8 cellular contexts compared by ENCODE assay signal in the genomic region with DNA sequence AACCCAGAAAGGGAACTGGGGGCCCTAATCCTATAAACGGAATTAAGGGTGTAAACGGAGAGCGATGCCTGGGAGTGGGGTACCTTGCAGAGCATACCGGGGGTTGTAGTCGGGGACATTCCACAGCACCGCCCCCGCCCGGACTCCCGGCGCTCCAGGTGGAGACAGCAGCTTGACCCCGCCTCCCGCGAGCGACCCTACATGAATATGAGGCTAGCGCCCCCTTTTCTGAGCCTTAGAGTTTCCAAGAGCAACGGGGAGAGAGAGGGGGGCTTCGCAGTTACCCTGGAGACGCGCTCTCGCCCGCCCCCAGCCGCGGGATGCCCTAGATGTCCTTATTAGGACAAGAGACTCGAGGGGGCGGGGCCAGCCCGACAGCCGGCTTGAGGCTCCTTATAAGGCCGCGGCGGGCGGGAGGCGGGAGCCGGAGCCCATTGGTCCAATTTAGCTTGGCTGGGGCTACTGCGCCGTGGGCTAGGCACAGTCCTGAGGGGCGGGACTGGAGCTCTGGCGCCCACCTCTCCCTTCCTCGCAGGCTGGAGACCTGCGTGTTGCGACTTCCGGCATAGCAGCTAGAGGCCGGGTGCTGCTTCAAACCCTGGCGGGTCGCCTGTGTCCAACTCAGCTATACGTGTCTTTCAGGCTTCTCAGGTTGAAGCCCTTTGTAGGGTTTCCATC. TPM values are rescaled to one million over a fixed set of nuclear protein-coding genes. Genes with fewer than 3 reads are reported as not detected.
DNase-seq lines count a peak whose midpoint lies in the region; ATAC-seq and TF ChIP-seq lines count a peak whose summit lies in the region.

No MANE protein-coding gene starts in this region.

- POLR2A ChIA-PET in BJ (lab: Charles Lee), result interaction anchor here (0.5 to 1.2 kb wide), 7 partner anchors 12 to 585 kb away, joined by 3 to 16 read pairs (median 5); a partner anchor contains a TSS

- peak overlapping the region; percentile 79 to 82 for H3K9ac ChIP-seq in colonic mucosa (ENCODE audit: low read depth in 2 of 2, low read length in 2 of 2)

- DNase-seq in BJ (ENCODE audit: low read depth), result peak; percentile 87
- peak; percentile 80 for DNase-seq in NCI-H524 treated with DMSO at 0.1 percent for 48 hours (lab: John Stamatoyannopoulos, UW)
- DNase-seq in activated CD4-positive, alpha-beta T cell treated with anti-CD3 and anti-CD28 coated beads for 48 hours, result peak; percentile 99
- DNase-seq in colonic mucosa, result peak; percentile 99
- DNase-seq in stimulated activated CD4-positive, alpha-beta T cell treated with anti-CD3 and anti-CD28 coated beads, Interleukin-1b, Interleukin-23, amount 100 ng/mL, for 24 hours (ENCODE audit: low read depth in 4 of 4, low spot score in 1 of 4), result peak; percentile 91 to 100 (median 94)

- CTCF ChIA-PET in BJ (lab: Yijun Ruan, JAX), result interaction anchor here (0.8 to 4.5 kb wide), 22 partner anchors 9 to 261 kb away, joined by 3 to 70 read pairs (median 5); a partner anchor contains a TSS

- H3K4me3 ChIP-seq in BJ (ENCODE audit: low read depth, low read length) (peak overlapping the region; percentile 93), colonic mucosa (peak overlapping the region; percentile 92)

- H3K27me3 ChIP-seq in BJ (ENCODE audit: control insufficient read depth, insufficient read depth, low read length) (no peaks in the 10 kb centered on the region), colonic mucosa (no peaks in the 10 kb centered on the region), layer of hippocampus (ENCODE audit: control insufficient read depth, insufficient read depth, low read length) (no peaks in the 10 kb centered on the region)

- TF ChIP-seq CTCF in BJ (IDR thresholded peaks at IDR 0.05; ENCODE audit: insufficient read depth, low read depth, low read length), result peak; percentile 17; the same call in 1 of the 2 replicates
- no peak for TF ChIP-seq CTCF in colonic mucosa (IDR thresholded peaks at IDR 0.05)

- H3K36me3 ChIP-seq in BJ (ENCODE audit: control insufficient read depth, insufficient read depth, low read length) (peaks cover 35% of the 10 kb centered on the region), colonic mucosa (peaks cover 18% of the 10 kb centered on the region)

- intact Hi-C loops in colonic mucosa (cut with DNase I), result no loop called here

- H3K9me3 ChIP-seq in colonic mucosa, result no peaks in the 10 kb centered on the region

- peaks cover 31% of the 10 kb centered on the region for H3K4me1 ChIP-seq in colonic mucosa

- ATAC-seq in GM19324 (IDR thresholded peaks at IDR 0.05; ENCODE audit: low FRiP score, unreplicated experiment), result peak; percentile 53
- peak; percentile 42 for ATAC-seq in HG03460 (IDR thresholded peaks at IDR 0.05; ENCODE audit: unreplicated experiment)

- H3K27ac ChIP-seq in colonic mucosa (peak overlapping the region; percentile 100), layer of hippocampus (ENCODE audit: low read depth, low read length) (peak overlapping the region; percentile 96)

RNA-seq across cellular contexts. Expression of a gene that starts 1.0 kb away (rescaled TPM):
- polyA plus RNA-seq in BJ (2011; rRNA removed), result 31.1 and 63.8 TPM in 2 replicates
- 30.8 and 32.9 TPM in 2 replicates for polyA minus RNA-seq in BJ (2011; rRNA and poly(A)+ RNA removed)
- total RNA-seq in colonic mucosa, result 10 to 100 TPM; 47.2 to 62.5 TPM

RNA-seq across cellular contexts. Expression of a gene that starts 1.3 kb away (rescaled TPM):
- 1,912 and 2,736 TPM in 2 replicates for polyA plus RNA-seq in BJ (2011; rRNA removed)
- 1,413 and 1,917 TPM in 2 replicates for polyA minus RNA-seq in BJ (2011; rRNA and poly(A)+ RNA removed)
- 1,000 to 10,000 TPM; 1,832 to 1,932 TPM for total RNA-seq in colonic mucosa

RNA-seq across cellular contexts. Expression of a gene that starts 13.3 kb away (rescaled TPM):
- 258 and 497 TPM in 2 replicates for polyA plus RNA-seq in BJ (2011; rRNA removed)
- 129 and 140 TPM in 2 replicates for polyA minus RNA-seq in BJ (2011; rRNA and poly(A)+ RNA removed)
- total RNA-seq in colonic mucosa, result 10 to 100 TPM in 1 of 2 donors, 1 to 10 TPM in 1; 9.6 to 22.5 TPM

RNA-seq across cellular contexts. Expression of a gene that starts 20.4 kb away (rescaled TPM):
- 0.15 and 0.21 TPM in 2 replicates for polyA plus RNA-seq in BJ (2011; rRNA removed)
- polyA minus RNA-seq in BJ (2011; rRNA and poly(A)+ RNA removed), result not detected in 2 replicates
- 1 to 10 TPM; 1.2 TPM for total RNA-seq in colonic mucosa

RNA-seq across cellular contexts. Expression of a gene that starts 25.5 kb away (rescaled TPM):
- 0.13 and 0.22 TPM in 2 replicates for polyA plus RNA-seq in BJ (2011; rRNA removed)
- polyA minus RNA-seq in BJ (2011; rRNA and poly(A)+ RNA removed), result 0.19 and 0.36 TPM in 2 replicates
- total RNA-seq in colonic mucosa, result 1 to 10 TPM; 1.6 to 1.9 TPM

Comparison
In these comparisons a context has a peak if more than half of its experiments do, and no peak if none do; other contexts are left out.
1. Peak in every context shown above with its lines: DNase-seq, ATAC-seq, H3K4me3 ChIP-seq and H3K27ac ChIP-seq.